In the genomic region with DNA sequence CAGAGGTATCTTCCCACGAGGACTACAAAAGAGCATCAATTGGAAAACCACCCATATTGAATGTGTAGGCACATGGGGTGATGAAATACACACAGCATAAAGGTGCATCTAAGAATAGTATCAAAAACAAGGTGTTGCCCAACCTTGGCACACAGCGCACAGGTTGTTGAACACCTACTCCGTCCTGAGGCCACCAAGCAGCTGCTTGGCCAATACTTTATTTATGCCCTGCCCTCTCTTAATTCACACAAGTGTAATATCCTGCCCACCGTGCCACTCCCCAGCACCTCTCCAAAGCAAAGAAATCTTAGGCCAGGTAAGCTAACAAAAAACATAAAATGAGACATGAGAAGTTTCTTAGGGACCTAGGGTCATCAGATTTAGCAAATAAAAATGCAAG, we compare ENCODE assay signal across 27 cellular contexts. TPM values are rescaled to one million over a fixed set of nuclear protein-coding genes. Genes with fewer than 3 reads are reported as not detected.
A peak's percentile ranks its signal among the peaks of the same experiment; 100 is the strongest.
DNase-seq lines count a peak whose midpoint lies in the region; ATAC-seq, FAIRE-seq and TF ChIP-seq lines count a peak whose summit lies in the region.
"Had no signal": no experiment of that assay in that cellular context is flagged by ENCODE, and none has a peak within 500 bp of the region (broad histone marks: within the 10 kb centered on the region; RNA-seq: fewer than 3 reads in every experiment).

No MANE protein-coding gene starts in this region.

- POLR2A ChIA-PET in Panc1 (lab: Charles Lee) (interaction anchor here (0.6 to 0.7 kb wide), 2 partner anchors 23 to 1686 kb away, joined by 4 read pairs; no protein-coding TSS in a partner anchor), endothelial cell of umbilical vein (lab: Charles Lee) (no interaction called here)

- peak overlapping the region; percentile 11 for H3K27ac Mint-ChIP-seq in Calu3 (ENCODE audit: unreplicated experiment)

- H2AFZ ChIP-seq in endothelial cell of umbilical vein (ENCODE audit: low read depth, low read length) = no peak overlapping the region
- H2AFZ ChIP-seq: PC-9 had no signal

- ATAC-seq in Panc1 (no peak), right lobe of liver (peak; percentile 56 to 75 (median 71))
- ATAC-seq: K562 had no signal

- DNase-seq in Calu3 = no peak
- DNase-seq in Panc1 (ENCODE audit: low read depth, low spot score) = no peak
- no peak for DNase-seq in endothelial cell of umbilical vein (ENCODE audit: low read depth, low spot score)
- peak in 1 of 3 donors; percentile 59 for DNase-seq in right lobe of liver
- DNase-seq in stomach = no peak
- DNase-seq in NK-92 (lab: John Stamatoyannopoulos, UW; ENCODE audit: unreplicated experiment) = no peak
- no peak for DNase-seq in NCI-H69 (lab: John Stamatoyannopoulos, UW)
- no peak for DNase-seq in NCI-H446 treated with DMSO at 0.1 percent for 48 hours (lab: John Stamatoyannopoulos, UW)
- DNase-seq: DMS153; DND-41; H7; Kasumi-1; MV-4-11; NCI-H1105; NCI-H1436 treated with DMSO at 0.1 percent for 48 hours; NCI-H187 treated with DMSO at 0.1 percent for 48 hours; NCI-H2171 treated with DMSO at 0.1 percent for 48 hours; NCI-H345; NCI-H524; NCI-H774; NK-92 treated with Interleukin-12 subunit alpha and Interleukin-12 subunit beta, amount 100 ng/mL, for 24 hours; PC-9; Right ventricle myocardium superior; RPMI8226 had no signal

- peaks cover 76% of the 10 kb centered on the region for H3K36me3 Mint-ChIP-seq in Calu3 (ENCODE audit: insufficient read depth, unreplicated experiment)

- H3K36me3 ChIP-seq in Panc1 (ENCODE audit: control insufficient read depth, insufficient read depth, low read length) (peaks cover 3% of the 10 kb centered on the region; the same call in 1 of the 2 replicates), endothelial cell of umbilical vein (ENCODE audit: control insufficient read depth in 2 of 2, extremely low read depth in 1 of 2, insufficient read depth in 2 of 2, low read length in 2 of 2) (peaks cover 9 to 12% of the 10 kb centered on the region in 2 experiments), right lobe of liver (no peaks in the 10 kb centered on the region), stomach (no peaks in the 10 kb centered on the region)

- dilution Hi-C loops in endothelial cell of umbilical vein (cut with MboI; ENCODE audit: extremely low pct_ligation_motif_present, low sequenced_read_pairs) = no loop called here

- WGBS in right lobe of liver (ENCODE audit: insufficient coverage, low coverage, low lambda C conversion rate, missing lambda C conversion rate) = 28% methylated on average over 4 of the region's 4 CpGs
- WGBS in stomach, 5 donors = 70 to 80% (median 74%) methylated on average over 4 of the region's 4 CpGs

- no peaks in the 10 kb centered on the region for H3K9me1 ChIP-seq in endothelial cell of umbilical vein (replicated peaks; ENCODE audit: control insufficient read depth, extremely low read depth, insufficient read depth, low read length)

- TF ChIP-seq CTCF in Calu3 (IDR thresholded peaks at IDR 0.05; ENCODE audit: unreplicated experiment) = no peak
- TF ChIP-seq CTCF in Panc1 (IDR thresholded peaks at IDR 0.05) = no peak
- no peak for TF ChIP-seq CTCF in endothelial cell of umbilical vein (IDR thresholded peaks at IDR 0.05; ENCODE audit: extremely low read depth in 1 of 2, insufficient read depth in 1 of 2, low read depth in 1 of 2, low read length in 2 of 2)
- no peak for TF ChIP-seq CTCF in right lobe of liver (IDR thresholded peaks at IDR 0.05)
- no peak for TF ChIP-seq CTCF in stomach (IDR thresholded peaks at IDR 0.05)

- BruUV-seq in Calu3 (replicated peaks; lab: Mats Ljungman, UMichigan) (no TSS peak), Panc1 (replicated peaks; lab: Mats Ljungman, UMichigan) (no TSS peak), endothelial cell of umbilical vein (replicated peaks; lab: Mats Ljungman, UMichigan) (no TSS peak)

- H3K27ac ChIP-seq in Panc1 (ENCODE audit: low read length) (peak overlapping the region; percentile 79), endothelial cell of umbilical vein (ENCODE audit: insufficient read depth, low read depth, low read length) (peak overlapping the region; percentile 10), right lobe of liver (no peak overlapping the region), stomach (no peak overlapping the region)
- H3K27ac ChIP-seq: HL-60, PC-9 had no signal

- H3K27me3 ChIP-seq in Panc1 (ENCODE audit: control insufficient read depth, insufficient read depth, low read length) = no peaks in the 10 kb centered on the region
- H3K27me3 ChIP-seq in endothelial cell of umbilical vein (ENCODE audit: control insufficient read depth in 2 of 2, insufficient read depth in 2 of 2, low read length in 2 of 2) = no peaks in the 10 kb centered on the region
- no peaks in the 10 kb centered on the region for H3K27me3 ChIP-seq in right lobe of liver
- H3K27me3 ChIP-seq in stomach = no peaks in the 10 kb centered on the region

- H3K4me3 Mint-ChIP-seq in Calu3 (ENCODE audit: low read depth, unreplicated experiment) = no peak overlapping the region

- peaks cover 82% of the 10 kb centered on the region for H3K4me1 ChIP-seq in Panc1 (ENCODE audit: control insufficient read depth, insufficient read depth, low read length)
- peaks cover 53% of the 10 kb centered on the region for H3K4me1 ChIP-seq in endothelial cell of umbilical vein (ENCODE audit: control insufficient read depth, extremely low read depth, insufficient read depth, low read length)
- peaks cover 0 to 28% (median 12%) of the 10 kb centered on the region in 4 donors for H3K4me1 ChIP-seq in right lobe of liver
- H3K4me1 ChIP-seq in stomach = peaks cover 0 to 74% (median 18%) of the 10 kb centered on the region in 4 donors

- no peak for TF ChIP-seq POLR2A in endothelial cell of umbilical vein (IDR thresholded peaks at IDR 0.05; ENCODE audit: low read depth, low read length)
- TF ChIP-seq POLR2A in right lobe of liver (IDR thresholded peaks at IDR 0.05) = no peak
- TF ChIP-seq POLR2A in stomach (IDR thresholded peaks at IDR 0.05) = no peak

- no peak for TF ChIP-seq EP300 in stomach (IDR thresholded peaks at IDR 0.05)

- CTCF ChIA-PET in Calu3 (lab: Charles Lee) (no interaction called here), Panc1 (lab: Charles Lee) (no interaction called here), endothelial cell of umbilical vein (lab: Charles Lee) (no interaction called here)

- H3K9me3 ChIP-seq in Panc1 (ENCODE audit: control insufficient read depth, insufficient read depth, low read depth, low read length) (no peaks in the 10 kb centered on the region), endothelial cell of umbilical vein (replicated peaks; ENCODE audit: control insufficient read depth, insufficient read depth, low read length) (no peaks in the 10 kb centered on the region), right lobe of liver (no peaks in the 10 kb centered on the region), stomach (no peaks in the 10 kb centered on the region)

- H3K9ac ChIP-seq in endothelial cell of umbilical vein (replicated peaks; ENCODE audit: extremely low read depth, insufficient read depth, low read length) = no peak overlapping the region

- H3K4me3 ChIP-seq in Panc1 (ENCODE audit: low read depth in 2 of 2, low read length in 2 of 2) (no peak overlapping the region), endothelial cell of umbilical vein (replicated peaks in 1 of 3; ENCODE audit: insufficient read depth in 1 of 3, low read depth in 1 of 3, low read length in 3 of 3) (no peak overlapping the region), right lobe of liver (no peak overlapping the region), stomach (no peak overlapping the region)
- H3K4me3 ChIP-seq: K562, PC-9 had no signal

- peaks cover 97% of the 10 kb centered on the region for H3K79me2 ChIP-seq in endothelial cell of umbilical vein (ENCODE audit: control insufficient read depth, insufficient read depth, low read length)

- peaks cover 3% of the 10 kb centered on the region for H4K20me1 ChIP-seq in endothelial cell of umbilical vein (replicated peaks; ENCODE audit: control insufficient read depth, extremely low read depth, insufficient read depth, low read length)

- no peaks in the 10 kb centered on the region for H3K9me3 Mint-ChIP-seq in Calu3 (ENCODE audit: low read depth, unreplicated experiment)

- in situ Hi-C loops in Panc1 (cut with HindIII; ENCODE audit: low pct_unique_long_range_greater_than_20kb, low sequenced_read_pairs) = no loop called here

- H3K4me1 Mint-ChIP-seq in Calu3 (ENCODE audit: low read depth, unreplicated experiment) = peaks cover 86% of the 10 kb centered on the region

- peak overlapping the region; percentile 50 for H3K4me2 ChIP-seq in endothelial cell of umbilical vein (ENCODE audit: insufficient read depth, low read length)
- H3K4me2 ChIP-seq: PC-9 had no signal

- H3K27me3 Mint-ChIP-seq in Calu3 (ENCODE audit: unreplicated experiment) = no peaks in the 10 kb centered on the region

- no peak for FAIRE-seq in endothelial cell of umbilical vein (lab: Jason Lieb, UNC)
- FAIRE-seq: GM12892, K562 had no signal

- intact Hi-C loops in Calu3 (cut with micrococcal nuclease; ENCODE audit: unreplicated experiment) = no loop called here
- intact Hi-C loops in Panc1 (cut with micrococcal nuclease; ENCODE audit: unreplicated experiment) = no loop called here
- intact Hi-C loops in endothelial cell of umbilical vein (cut with micrococcal nuclease) = no loop called here
- intact Hi-C loops in right lobe of liver (cut with DNase I) = no loop called here
- intact Hi-C loops in stomach (cut with DNase I; ENCODE audit: low total_unique reads) = no loop called here

TF ChIP-seq in endothelial cell of umbilical vein, 7 proteins besides CTCF, POLR2A, EP300 and RAD21 (continues in another document):
- TF ChIP-seq MAX (IDR thresholded peaks at IDR 0.05; ENCODE audit: insufficient read depth, insufficient read length) (no peak), JUN (IDR thresholded peaks at IDR 0.05; ENCODE audit: borderline replicate concordance, insufficient read depth, insufficient read length, low read depth) (no peak), POLR2AphosphoS5 (IDR thresholded peaks at IDR 0.05; ENCODE audit: insufficient read depth, low read depth, low read length) (no peak)

RNA-seq across cellular contexts. Expression of gene WWTR1, which starts 31.2 kb away (rescaled TPM):
- total RNA-seq in Calu3 (2022) (202 and 269 TPM in 2 replicates), Panc1 (2021; ENCODE audit: unreplicated experiment) (298 TPM), endothelial cell of umbilical vein (210 and 262 TPM in 2 replicates), right lobe of liver (10 to 100 TPM; 10.6 to 19.7 (median 15.3) TPM), stomach (100 to 1,000 TPM in 2 of 5 donors, 10 to 100 TPM in 3; 15.4 to 116 (median 89.4) TPM)
- polyA plus RNA-seq in Panc1 (2012; ENCODE audit: insufficient read length) = 335 TPM
- polyA plus RNA-seq in endothelial cell of umbilical vein (341 and 347 TPM in 2 replicates), stomach (10 to 100 TPM; 19.8 to 61.6 (median 51.1) TPM)
- polyA plus RNA-seq in endothelial cell of umbilical vein (2011; cell fraction: cytosol; rRNA removed) = 377 and 383 TPM in 2 replicates
- polyA plus RNA-seq in endothelial cell of umbilical vein (2011; cell fraction: nucleus; rRNA removed) = 267 and 297 TPM in 2 replicates
- polyA plus RNA-seq in endothelial cell of umbilical vein (2012) = 283 and 286 TPM in 2 replicates
- 706 and 787 TPM in 2 replicates for polyA minus RNA-seq in endothelial cell of umbilical vein
- polyA minus RNA-seq in endothelial cell of umbilical vein (2011; cell fraction: cytosol; rRNA and poly(A)+ RNA removed) = 40.0 TPM
- polyA minus RNA-seq in endothelial cell of umbilical vein (2011; cell fraction: nucleus; rRNA and poly(A)+ RNA removed) = 445 and 582 TPM in 2 replicates

Comparison
In these comparisons a context has a peak if more than half of its experiments do, and no peak if none do; other contexts are left out.
1. H3K27ac ChIP-seq: peak in Panc1 (single experiment) and endothelial cell of umbilical vein (single experiment); none in right lobe of liver (0 of 3) and stomach (0 of 5).